In genomic region chr11:18699848-18700261, GRCh38 we compare ENCODE assay signal across 9 cellular contexts. TPM values are rescaled to one million over a fixed set of nuclear protein-coding genes. Genes with fewer than 3 reads are reported as not detected.
DNase-seq lines count a peak whose midpoint lies in the region; ATAC-seq and TF ChIP-seq lines count a peak whose summit lies in the region.
"Had no signal": no experiment of that assay in that cellular context is flagged by ENCODE, and none has a peak within 500 bp of the region (broad histone marks: within the 10 kb centered on the region; RNA-seq: fewer than 3 reads in every experiment).

No MANE protein-coding gene starts in this region.

- no peak for TF ChIP-seq RAD21 in neural cell (conservative IDR thresholded peaks at IDR 0.05)

- H3K4me3 ChIP-seq in endocrine pancreas (ENCODE audit: control insufficient read depth, insufficient read depth, low read length) (no peak overlapping the region), neural cell (ENCODE audit: low read length) (peak overlapping the region; percentile 85)

- H3K9ac ChIP-seq in endocrine pancreas (ENCODE audit: control insufficient read depth, insufficient read depth, low read length) (peak overlapping the region; percentile 26), neural cell (ENCODE audit: low read length) (peak overlapping the region; percentile 87)

- H3K9me3 ChIP-seq in endocrine pancreas (ENCODE audit: control insufficient read depth, low read length) (no peaks in the 10 kb centered on the region), neural cell (ENCODE audit: low read length) (no peaks in the 10 kb centered on the region)

- ATAC-seq in GM21717 (IDR thresholded peaks at IDR 0.05; ENCODE audit: unreplicated experiment) (no peak), HG03432 (IDR thresholded peaks at IDR 0.05; ENCODE audit: unreplicated experiment) (no peak)

- DNase-seq in C1 segment of cervical spinal cord (lab: John Stamatoyannopoulos, UW) (peak in 8 of 14 donors; percentile 26 to 73 (median 60)), NCI-H69 (lab: John Stamatoyannopoulos, UW) (peak; percentile 20), DMS79 (lab: John Stamatoyannopoulos, UW) (no peak)
- DNase-seq in central memory CD4-positive, alpha-beta T cell, result no peak
- DNase-seq: NCI-H1048 had no signal

- H2AFZ ChIP-seq in neural cell (ENCODE audit: low read depth, low read length), result no peak overlapping the region

- H3K9me2 ChIP-seq in neural cell (ENCODE audit: insufficient read depth, low read length), result no peaks in the 10 kb centered on the region

- no peaks in the 10 kb centered on the region for H3K36me3 ChIP-seq in endocrine pancreas (ENCODE audit: control insufficient read depth, insufficient read depth, low read length)
- no peaks in the 10 kb centered on the region for H3K36me3 ChIP-seq in neural cell (ENCODE audit: insufficient read depth, low read length)

- H3K79me2 ChIP-seq in neural cell (replicated peaks; ENCODE audit: insufficient read depth, low read length), result no peaks in the 10 kb centered on the region

- no peak overlapping the region for H3K27ac ChIP-seq in neural cell (ENCODE audit: low read length)

- no peaks in the 10 kb centered on the region for H3F3A ChIP-seq in neural cell (ENCODE audit: insufficient read depth, low read length, poor library complexity, severe bottlenecking)

- H3K4me2 ChIP-seq in neural cell (ENCODE audit: low read length), result peak overlapping the region; percentile 58

- no peak for TF ChIP-seq CTCF in neural cell (IDR thresholded peaks at IDR 0.05; ENCODE audit: poor library complexity, severe bottlenecking)

- H3K27me3 ChIP-seq in endocrine pancreas (ENCODE audit: control insufficient read depth, insufficient read depth, low read length) (no peaks in the 10 kb centered on the region), neural cell (ENCODE audit: insufficient read depth, low read depth, low read length) (no peaks in the 10 kb centered on the region)

- H4K20me1 ChIP-seq in neural cell (ENCODE audit: insufficient read depth), result no peaks in the 10 kb centered on the region

- no peak for TF ChIP-seq EP300 in neural cell (conservative IDR thresholded peaks at IDR 0.05; ENCODE audit: poor library complexity, severe bottlenecking)

- H3K4me1 ChIP-seq in endocrine pancreas (ENCODE audit: control insufficient read depth, insufficient read depth, low read length), result peaks cover 4% of the 10 kb centered on the region

TF ChIP-seq in neural cell, 6 proteins besides CTCF, POLR2A, EP300 and RAD21:
- no peak for TF ChIP-seq MXI1 (conservative IDR thresholded peaks at IDR 0.05; ENCODE audit: poor library complexity, severe bottlenecking)
- no peak for TF ChIP-seq TAF1 (IDR thresholded peaks at IDR 0.05; ENCODE audit: low read depth)
- no peak for TF ChIP-seq EZH2 (IDR thresholded peaks at IDR 0.05; ENCODE audit: borderline replicate concordance, insufficient read depth, low read length, poor library complexity, severe bottlenecking)
- no peak for TF ChIP-seq POLR2AphosphoS5 (IDR thresholded peaks at IDR 0.05)
- TF ChIP-seq, protein P1, sequence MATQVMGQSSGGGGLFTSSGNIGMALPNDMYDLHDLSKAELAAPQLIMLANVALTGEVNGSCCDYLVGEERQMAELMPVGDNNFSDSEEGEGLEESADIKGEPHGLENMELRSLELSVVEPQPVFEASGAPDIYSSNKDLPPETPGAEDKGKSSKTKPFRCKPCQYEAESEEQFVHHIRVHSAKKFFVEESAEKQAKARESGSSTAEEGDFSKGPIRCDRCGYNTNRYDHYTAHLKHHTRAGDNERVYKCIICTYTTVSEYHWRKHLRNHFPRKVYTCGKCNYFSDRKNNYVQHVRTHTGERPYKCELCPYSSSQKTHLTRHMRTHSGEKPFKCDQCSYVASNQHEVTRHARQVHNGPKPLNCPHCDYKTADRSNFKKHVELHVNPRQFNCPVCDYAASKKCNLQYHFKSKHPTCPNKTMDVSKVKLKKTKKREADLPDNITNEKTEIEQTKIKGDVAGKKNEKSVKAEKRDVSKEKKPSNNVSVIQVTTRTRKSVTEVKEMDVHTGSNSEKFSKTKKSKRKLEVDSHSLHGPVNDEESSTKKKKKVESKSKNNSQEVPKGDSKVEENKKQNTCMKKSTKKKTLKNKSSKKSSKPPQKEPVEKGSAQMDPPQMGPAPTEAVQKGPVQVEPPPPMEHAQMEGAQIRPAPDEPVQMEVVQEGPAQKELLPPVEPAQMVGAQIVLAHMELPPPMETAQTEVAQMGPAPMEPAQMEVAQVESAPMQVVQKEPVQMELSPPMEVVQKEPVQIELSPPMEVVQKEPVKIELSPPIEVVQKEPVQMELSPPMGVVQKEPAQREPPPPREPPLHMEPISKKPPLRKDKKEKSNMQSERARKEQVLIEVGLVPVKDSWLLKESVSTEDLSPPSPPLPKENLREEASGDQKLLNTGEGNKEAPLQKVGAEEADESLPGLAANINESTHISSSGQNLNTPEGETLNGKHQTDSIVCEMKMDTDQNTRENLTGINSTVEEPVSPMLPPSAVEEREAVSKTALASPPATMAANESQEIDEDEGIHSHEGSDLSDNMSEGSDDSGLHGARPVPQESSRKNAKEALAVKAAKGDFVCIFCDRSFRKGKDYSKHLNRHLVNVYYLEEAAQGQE (IDR thresholded peaks at IDR 0.05; ENCODE audit: borderline replicate concordance), result no peak
- no peak for TF ChIP-seq SMC3 (conservative IDR thresholded peaks at IDR 0.05; ENCODE audit: poor library complexity)

RNA-seq across cellular contexts. Expression of gene TMEM86A, which starts 1.3 kb away (rescaled TPM):
- polyA plus RNA-seq in neural cell, result 3.3 and 4.4 TPM in 2 replicates
- 7.8 and 8.8 TPM in 2 replicates for polyA minus RNA-seq in neural cell

RNA-seq across cellular contexts. Expression of gene IGSF22, which starts 26.1 kb away (rescaled TPM):
- polyA plus RNA-seq in neural cell, result 0.68 and 0.90 TPM in 2 replicates
- polyA minus RNA-seq in neural cell, result 0.24 and 0.35 TPM in 2 replicates

Comparison
In these comparisons a context has a peak if more than half of its experiments do, and no peak if none do; other contexts are left out.
1. DNase-seq: peak in C1 segment of cervical spinal cord (8 of 14) and NCI-H69 (single experiment); none in central memory CD4-positive, alpha-beta T cell (single experiment) and DMS79 (single experiment).